In the genomic region with DNA sequence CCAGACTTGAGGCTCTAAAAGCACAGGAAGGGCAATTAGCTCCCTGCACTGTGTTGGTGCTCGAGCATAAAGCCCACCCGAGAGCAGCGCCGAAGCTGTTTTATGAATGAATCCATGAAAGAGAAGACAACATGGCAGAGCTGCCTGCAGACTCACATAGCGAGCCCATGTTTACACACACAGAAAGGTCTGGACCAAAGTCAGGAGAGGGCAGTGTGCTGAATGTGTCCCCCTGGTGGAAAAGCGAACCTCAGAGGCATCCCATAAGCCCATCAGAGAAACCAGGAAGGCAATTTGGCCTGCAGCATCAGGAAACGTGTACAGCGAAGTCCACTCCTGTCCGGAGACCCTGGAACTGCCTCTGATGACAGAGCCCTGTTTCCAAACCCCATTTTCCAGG, we compare ENCODE assay signal across 21 cellular contexts. TPM values are rescaled to one million over a fixed set of nuclear protein-coding genes. Genes with fewer than 3 reads are reported as not detected.
DNase-seq lines count a peak whose midpoint lies in the region; ATAC-seq, FAIRE-seq and TF ChIP-seq lines count a peak whose summit lies in the region.
"Had no signal": no experiment of that assay in that cellular context is flagged by ENCODE, and none has a peak within 500 bp of the region (broad histone marks: within the 10 kb centered on the region; RNA-seq: fewer than 3 reads in every experiment).

No MANE protein-coding gene starts in this region.

- POLR2A ChIA-PET in A549 (lab: Yijun Ruan, JAX): no interaction called here

- H3K4me3 ChIP-seq in A549 (no peak overlapping the region), H7 (ENCODE audit: insufficient read depth, low read depth, low read length) (no peak overlapping the region), WERI-Rb-1 (ENCODE audit: low read depth, low read length) (no peak overlapping the region), fibroblast of pulmonary artery (replicated peaks; ENCODE audit: low read depth, low read length) (no peak overlapping the region)
- H3K4me3 ChIP-seq: heart left ventricle had no signal

- peak overlapping the region; percentile 84 to 88; a peak in 5 of 6 replicates for H3K27ac ChIP-seq in A549
- no peak overlapping the region for H3K27ac ChIP-seq in WERI-Rb-1
- H3K27ac ChIP-seq: heart left ventricle had no signal

- H3K4me1 ChIP-seq in A549: peaks cover 39% of the 10 kb centered on the region

- ATAC-seq in A549 (peak in 1 of 2 experiments; percentile 50; a peak in 3 of 6 replicates), GM21723 (IDR thresholded peaks at IDR 0.05; ENCODE audit: unreplicated experiment) (no peak)
- ATAC-seq: heart left ventricle, T-helper 17 cell had no signal

- in situ Hi-C loops in GM13977 (cut with MboI; ENCODE audit: low pct_unique_long_range_greater_than_20kb, low sequenced_read_pairs, unreplicated experiment): no loop called here

- TF ChIP-seq RAD21 in A549 (conservative IDR thresholded peaks at IDR 0.05 in 1 of 2, IDR thresholded peaks at IDR 0.05 in 1 of 2): peak in 1 of 2 experiments; percentile 20; a peak in 2 of 5 replicates

- TF ChIP-seq EP300 in A549 (IDR thresholded peaks at IDR 0.05): no peak

- TF ChIP-seq CTCF in A549 (IDR thresholded peaks at IDR 0.05) (peak; percentile 16; the same call in 1 of the 3 replicates), WERI-Rb-1 (IDR thresholded peaks at IDR 0.05; ENCODE audit: low read depth, low read length) (peak; percentile 51), fibroblast of pulmonary artery (IDR thresholded peaks at IDR 0.05; ENCODE audit: low read length, missing control alignments) (peak; percentile 20), GM13977 (IDR thresholded peaks at IDR 0.05; ENCODE audit: extremely low read depth, insufficient read depth, missing control alignments) (no peak)

- H3K36me3 ChIP-seq in H7 (replicated peaks; ENCODE audit: control insufficient read depth, insufficient read depth, low read length): no peaks in the 10 kb centered on the region
- no peaks in the 10 kb centered on the region for H3K36me3 ChIP-seq in WERI-Rb-1
- H3K36me3 ChIP-seq: heart left ventricle had no signal

- intact Hi-C loops in activated T-helper 2 cell treated with anti-CD3 and anti-CD28 coated beads, Interferon-gamma antibody, Interleukin-2, Interleukin-4, amounts not matched to agents 10 μg/mL and 5 μg/mL and 100 μg/mL, durations not matched to agents 14 hours and 24 hours and 36 hours (cut with micrococcal nuclease): no loop called here

- no peak for DNase-seq in A549 (ENCODE audit: low read depth in 1 of 2, low spot score in 1 of 2)
- peak; percentile 70 for DNase-seq in H7
- no peak for DNase-seq in WERI-Rb-1
- no peak for DNase-seq in fibroblast of pulmonary artery (ENCODE audit: low read depth)
- no peak for DNase-seq in activated T-helper 2 cell treated with anti-CD3 and anti-CD28 coated beads, Interferon-gamma antibody, Interleukin-2, Interleukin-4, amounts not matched to agents 10 μg/mL and 5 μg/mL and 100 μg/mL, durations not matched to agents 14 hours and 24 hours and 36 hours (ENCODE audit: low spot score)
- no peak for DNase-seq in SIG-M5 (lab: John Stamatoyannopoulos, UW)
- DNase-seq in GM13977 (ENCODE audit: low spot score): no peak
- DNase-seq: ACHN; activated B cell treated with CpG ODN at 0.5 μM for 24 hours; activated effector memory CD4-positive, alpha-beta T cell treated with anti-CD3 and anti-CD28 coated beads, Interleukin-2, amount 50 U/mL, for 16 hours; amniotic stem cell; heart left ventricle; NCI-H1048; T-helper 17 cell had no signal

- peaks cover 5% of the 10 kb centered on the region for H3K4me1 Mint-ChIP-seq in activated T-helper 2 cell treated with anti-CD3 and anti-CD28 coated beads, Interferon-gamma antibody, Interleukin-2, Interleukin-4, amounts not matched to agents 10 μg/mL and 5 μg/mL and 100 μg/mL, durations not matched to agents 14 hours and 24 hours and 36 hours (ENCODE audit: low read depth)

- no peaks in the 10 kb centered on the region for H3K9me3 Mint-ChIP-seq in activated T-helper 2 cell treated with anti-CD3 and anti-CD28 coated beads, Interferon-gamma antibody, Interleukin-2, Interleukin-4, amounts not matched to agents 10 μg/mL and 5 μg/mL and 100 μg/mL, durations not matched to agents 14 hours and 24 hours and 36 hours
- H3K9me3 Mint-ChIP-seq: activated B cell treated with CpG ODN at 0.5 μM for 24 hours, IgD-negative memory B cell, memory B cell, nephron had no signal

- no peak for TF ChIP-seq POLR2A in A549 (IDR thresholded peaks at IDR 0.05; ENCODE audit: low read length)

- no peaks in the 10 kb centered on the region for H3K27me3 ChIP-seq in H7 (ENCODE audit: control insufficient read depth, insufficient read depth, low read length)
- H3K27me3 ChIP-seq in WERI-Rb-1 (ENCODE audit: insufficient read depth, low read depth, severe bottlenecking): no peaks in the 10 kb centered on the region
- H3K27me3 ChIP-seq: heart left ventricle had no signal

- no peak overlapping the region for H3K27ac Mint-ChIP-seq in activated T-helper 2 cell treated with anti-CD3 and anti-CD28 coated beads, Interferon-gamma antibody, Interleukin-2, Interleukin-4, amounts not matched to agents 10 μg/mL and 5 μg/mL and 100 μg/mL, durations not matched to agents 14 hours and 24 hours and 36 hours
- H3K27ac Mint-ChIP-seq: activated B cell treated with CpG ODN at 0.5 μM for 24 hours, IgD-negative memory B cell, memory B cell, nephron, T-helper 17 cell had no signal

- CTCF ChIA-PET in A549 (lab: Yijun Ruan, JAX): interaction anchor here (0.6 to 18.6 kb wide), 11 partner anchors 8 to 241 kb away, joined by 3 to 281 read pairs (median 4); no protein-coding TSS in a partner anchor

- WGBS in A549 (ENCODE audit: missing lambda C conversion rate): 80% methylated on average over 9 of the region's 9 CpGs

- H3K4me2 ChIP-seq in A549: no peak overlapping the region

- no peaks in the 10 kb centered on the region for H3K36me3 Mint-ChIP-seq in activated T-helper 2 cell treated with anti-CD3 and anti-CD28 coated beads, Interferon-gamma antibody, Interleukin-2, Interleukin-4, amounts not matched to agents 10 μg/mL and 5 μg/mL and 100 μg/mL, durations not matched to agents 14 hours and 24 hours and 36 hours (ENCODE audit: low read depth)
- H3K36me3 Mint-ChIP-seq: IgD-negative memory B cell, memory B cell had no signal

- no peak overlapping the region for H3K4me3 Mint-ChIP-seq in activated T-helper 2 cell treated with anti-CD3 and anti-CD28 coated beads, Interferon-gamma antibody, Interleukin-2, Interleukin-4, amounts not matched to agents 10 μg/mL and 5 μg/mL and 100 μg/mL, durations not matched to agents 14 hours and 24 hours and 36 hours (ENCODE audit: low read depth)
- H3K4me3 Mint-ChIP-seq: activated B cell treated with CpG ODN at 0.5 μM for 24 hours, IgD-negative memory B cell, memory B cell, nephron, T-helper 17 cell had no signal

- H3K27me3 Mint-ChIP-seq in activated T-helper 2 cell treated with anti-CD3 and anti-CD28 coated beads, Interferon-gamma antibody, Interleukin-2, Interleukin-4, amounts not matched to agents 10 μg/mL and 5 μg/mL and 100 μg/mL, durations not matched to agents 14 hours and 24 hours and 36 hours (ENCODE audit: low read depth): peaks cover 18% of the 10 kb centered on the region

- no peaks in the 10 kb centered on the region for H3K9me3 ChIP-seq in A549
- H3K9me3 ChIP-seq in WERI-Rb-1 (ENCODE audit: severe bottlenecking): no peaks in the 10 kb centered on the region
- H3K9me3 ChIP-seq: heart left ventricle had no signal

- no peak for FAIRE-seq in A549 (lab: Jason Lieb, UNC)
- FAIRE-seq: islet of Langerhans had no signal

TF ChIP-seq in A549, 52 proteins besides CTCF, POLR2A, EP300 and RAD21:
- TF ChIP-seq, protein P1, sequence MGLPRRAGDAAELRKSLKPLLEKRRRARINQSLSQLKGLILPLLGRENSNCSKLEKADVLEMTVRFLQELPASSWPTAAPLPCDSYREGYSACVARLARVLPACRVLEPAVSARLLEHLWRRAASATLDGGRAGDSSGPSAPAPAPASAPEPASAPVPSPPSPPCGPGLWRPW (IDR thresholded peaks at IDR 0.05): no peak
- no peak for TF ChIP-seq ZC3H11A (IDR thresholded peaks at IDR 0.05)
- TF ChIP-seq, protein P2, sequence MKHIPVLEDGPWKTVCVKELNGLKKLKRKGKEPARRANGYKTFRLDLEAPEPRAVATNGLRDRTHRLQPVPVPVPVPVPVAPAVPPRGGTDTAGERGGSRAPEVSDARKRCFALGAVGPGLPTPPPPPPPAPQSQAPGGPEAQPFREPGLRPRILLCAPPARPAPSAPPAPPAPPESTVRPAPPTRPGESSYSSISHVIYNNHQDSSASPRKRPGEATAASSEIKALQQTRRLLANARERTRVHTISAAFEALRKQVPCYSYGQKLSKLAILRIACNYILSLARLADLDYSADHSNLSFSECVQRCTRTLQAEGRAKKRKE (CRISPR knock-in tag; IDR thresholded peaks at IDR 0.05; ENCODE audit: low read depth): no peak
- TF ChIP-seq NPAS2 (CRISPR knock-in tag; IDR thresholded peaks at IDR 0.05; ENCODE audit: borderline replicate concordance): no peak
- 0 out of 3 replicates have a peak, but pooled peaks have one; percentile 9 for TF ChIP-seq SMC3 (IDR thresholded peaks at IDR 0.05)

RNA-seq across cellular contexts. Expression of a gene that starts 37.1 kb away (rescaled TPM):
- polyA plus RNA-seq in A549 (2011; rRNA removed) (1.8 and 2.3 TPM in 2 replicates), A549 (2017; fragmentation: RNase III; extraction: RNeasy Plus Mini Kit Qiagen cat#74134 plus additional on column Dnase treatment) (2.6 to 5.8 TPM (median 5.4 TPM) in 3 replicates)
- 4.9 and 6.3 TPM in 2 replicates for polyA plus RNA-seq in A549 (2012; cell fraction: cytosol; rRNA removed)
- 5.5 and 5.8 TPM in 2 replicates for polyA plus RNA-seq in A549 (2012; cell fraction: nucleus; rRNA removed)
- polyA minus RNA-seq in A549 (2011; rRNA and poly(A)+ RNA removed): 1.7 and 3.4 TPM in 2 replicates
- not detected in 2 replicates for total RNA-seq in H7 (2014; rRNA removed; shearing (Covaris generic))
- total RNA-seq in activated T-helper 2 cell treated with anti-CD3 and anti-CD28 coated beads, Interferon-gamma antibody, Interleukin-2, Interleukin-4, amounts not matched to agents 10 μg/mL and 5 μg/mL and 100 μg/mL, durations not matched to agents 14 hours and 24 hours and 36 hours: not detected in 2 replicates
- total RNA-seq: activated B cell treated with CpG ODN at 0.5 μM for 24 hours, G401, subcutaneous adipose tissue, T-helper 17 cell had no signal
- polyA plus RNA-seq: IgD-negative memory B cell had no signal

RNA-seq across cellular contexts. Expression of a gene that starts 54.5 kb away (rescaled TPM):
- polyA plus RNA-seq in A549 (2011; rRNA removed) (10.7 and 11.1 TPM in 2 replicates), A549 (2017; fragmentation: RNase III; extraction: RNeasy Plus Mini Kit Qiagen cat#74134 plus additional on column Dnase treatment) (5.8 to 6.3 TPM (median 6.2 TPM) in 3 replicates)
- 1.2 and 1.4 TPM in 2 replicates for polyA plus RNA-seq in A549 (2012; cell fraction: cytosol; rRNA removed)
- 1.2 and 1.7 TPM in 2 replicates for polyA plus RNA-seq in A549 (2012; cell fraction: nucleus; rRNA removed)
- polyA minus RNA-seq in A549 (2011; rRNA and poly(A)+ RNA removed): 25.6 and 28.7 TPM in 2 replicates
- 9.6 and 12.3 TPM in 2 replicates for total RNA-seq in H7 (2014; rRNA removed; shearing (Covaris generic))
- total RNA-seq in activated T-helper 2 cell treated with anti-CD3 and anti-CD28 coated beads, Interferon-gamma antibody, Interleukin-2, Interleukin-4, amounts not matched to agents 10 μg/mL and 5 μg/mL and 100 μg/mL, durations not matched to agents 14 hours and 24 hours and 36 hours: 14.3 and 14.4 TPM in 2 replicates
